ENCODE assay signal across 8 cellular contexts in genomic region chr19:42634409-42635232, GRCh38. TPM values are rescaled to one million over a fixed set of nuclear protein-coding genes. Genes with fewer than 3 reads are reported as not detected.
DNase-seq lines count a peak whose midpoint lies in the region; ATAC-seq and TF ChIP-seq lines count a peak whose summit lies in the region.

No MANE protein-coding gene starts in this region.

- DNase-seq in SKM-1 treated with dmso at 0.1 percent for 144 hours (lab: John Stamatoyannopoulos, UW; ENCODE audit: unreplicated experiment) = peak; percentile 0
- no peak for DNase-seq in SKM-1 (lab: John Stamatoyannopoulos, UW; ENCODE audit: unreplicated experiment)
- no peak for DNase-seq in LNCaP clone FGC (ENCODE audit: low read depth)
- peak; percentile 3 to 13 for DNase-seq in activated CD4-positive, alpha-beta T cell treated with anti-CD3 and anti-CD28 coated beads for 4 hours
- peak; percentile 30 for DNase-seq in fibroblast of villous mesenchyme (ENCODE audit: low read depth)
- DNase-seq in stimulated activated CD8-positive, alpha-beta memory T cell treated with anti-CD3 and anti-CD28 coated beads, Interleukin-15, amount 100 ng/mL, for 1 hour (ENCODE audit: low read depth) = peak; percentile 11

- peak; percentile 65 for TF ChIP-seq CTCF in LNCaP clone FGC (IDR thresholded peaks at IDR 0.05; ENCODE audit: control insufficient read depth, extremely low read depth, insufficient read depth)
- TF ChIP-seq CTCF in fibroblast of villous mesenchyme (IDR thresholded peaks at IDR 0.05; ENCODE audit: insufficient read depth, low read depth, low read length) = peak; percentile 74

- H3K4me3 ChIP-seq in LNCaP clone FGC (ENCODE audit: low read depth, low read length) = no peak overlapping the region
- no peak overlapping the region for H3K4me3 ChIP-seq in fibroblast of villous mesenchyme (ENCODE audit: low read depth, low read length)

- no peak for ATAC-seq in GM18520 (IDR thresholded peaks at IDR 0.05; ENCODE audit: unreplicated experiment)
- no peak for ATAC-seq in HG03196 (IDR thresholded peaks at IDR 0.05; ENCODE audit: unreplicated experiment)

RNA-seq across cellular contexts. Expression of gene CEACAM8, which starts 39.9 kb away (rescaled TPM):
- total RNA-seq in fibroblast of villous mesenchyme = not detected in 2 replicates

Comparison
In these comparisons a context has a peak if more than half of its experiments do, and no peak if none do; other contexts are left out.
1. DNase-seq: peak in SKM-1 treated with dmso at 0.1 percent for 144 hours (single experiment), activated CD4-positive, alpha-beta T cell treated with anti-CD3 and anti-CD28 coated beads for 4 hours (2 of 2), fibroblast of villous mesenchyme (single experiment) and stimulated activated CD8-positive, alpha-beta memory T cell treated with anti-CD3 and anti-CD28 coated beads, Interleukin-15, amount 100 ng/mL, for 1 hour (single experiment); none in SKM-1 (single experiment) and LNCaP clone FGC (single experiment).